19 cellular contexts compared by ENCODE assay signal in the genomic region with DNA sequence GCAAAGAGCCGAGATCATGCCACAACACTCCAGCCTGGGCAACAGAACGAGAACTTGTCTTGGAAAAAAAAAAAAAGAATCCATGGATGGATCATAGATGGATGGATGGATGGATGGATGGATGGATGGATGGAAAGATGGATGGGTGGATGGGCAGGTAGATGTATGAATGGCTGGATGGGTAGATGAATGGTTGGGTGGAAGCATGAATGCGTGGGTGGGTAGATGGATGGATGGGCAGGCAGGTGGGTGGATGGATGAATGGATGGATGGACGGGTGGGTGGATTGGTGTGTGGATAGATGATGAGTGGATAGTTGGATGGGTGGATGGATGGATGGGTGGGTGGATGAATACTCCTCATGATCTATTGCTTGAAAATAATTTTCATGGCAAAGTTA. TPM values are rescaled to one million over a fixed set of nuclear protein-coding genes. Genes with fewer than 3 reads are reported as not detected.
DNase-seq lines count a peak whose midpoint lies in the region; ATAC-seq, FAIRE-seq and TF ChIP-seq lines count a peak whose summit lies in the region.
"Had no signal": no experiment of that assay in that cellular context is flagged by ENCODE, and none has a peak within 500 bp of the region (broad histone marks: within the 10 kb centered on the region; RNA-seq: fewer than 3 reads in every experiment).

No MANE protein-coding gene starts in this region.

- H3K27me3 ChIP-seq in heart left ventricle (peaks cover 0 to 21% (median 0%) of the 10 kb centered on the region in 9 donors), esophagus muscularis mucosa (no peaks in the 10 kb centered on the region), ovary (no peaks in the 10 kb centered on the region), Peyer's patch (no peaks in the 10 kb centered on the region), GM23338 (ENCODE audit: insufficient read depth) (peaks cover 4% of the 10 kb centered on the region; the same call in 1 of the 2 replicates)

- TF ChIP-seq EP300 in esophagus muscularis mucosa (IDR thresholded peaks at IDR 0.05) = no peak
- TF ChIP-seq EP300 in ovary (IDR thresholded peaks at IDR 0.05) = no peak

- H3K4me1 Mint-ChIP-seq in T-helper 17 cell (peaks cover 12% of the 10 kb centered on the region), GM23338 (peaks cover 28% of the 10 kb centered on the region)

- no peak for DNase-seq in heart left ventricle
- no peak for DNase-seq in left ventricle myocardium superior
- DNase-seq in esophagus muscularis mucosa (ENCODE audit: extremely low spot score) = no peak
- no peak for DNase-seq in ovary
- DNase-seq in urothelium cell line (ENCODE audit: low spot score) = no peak
- DNase-seq in Peyer's patch = no peak
- DNase-seq in T-helper 17 cell = no peak
- DNase-seq in GM23338 (ENCODE audit: low spot score) = no peak
- DNase-seq: activated CD4-positive, alpha-beta T cell treated with anti-CD3 and anti-CD28 coated beads for 1 hour; activated gamma-delta T cell treated with Interleukin-2 at 50 U/mL for 16 hours; amygdala; KG1; NCI-H1092; NCI-H748 treated with DMSO at 0.1 percent for 48 hours; SK-N-SH; stimulated activated CD4-positive, alpha-beta T cell treated with anti-CD3 and anti-CD28 coated beads, Interleukin-4, amount 100 ng/mL, for 24 hours; T1000 had no signal

- no peak for TF ChIP-seq POLR2A in heart left ventricle (IDR thresholded peaks at IDR 0.05)
- no peak for TF ChIP-seq POLR2A in esophagus muscularis mucosa (IDR thresholded peaks at IDR 0.05; ENCODE audit: low read depth)
- no peak for TF ChIP-seq POLR2A in ovary (IDR thresholded peaks at IDR 0.05)
- no peak for TF ChIP-seq POLR2A in Peyer's patch (IDR thresholded peaks at IDR 0.05)

- intact Hi-C loops in heart left ventricle (cut with DNase I) (loop anchor here in 4 of 10 donors (5.0 kb wide), 1 partner anchor 33 kb away; no protein-coding TSS in a partner anchor), left ventricle myocardium superior (cut with micrococcal nuclease) (loop anchor here (5.0 kb wide), 1 partner anchor 63 kb away; no protein-coding TSS in a partner anchor), esophagus muscularis mucosa (cut with DNase I) (loop anchor here (5.0 kb wide), 1 partner anchor 48 kb away; no protein-coding TSS in a partner anchor), ovary (cut with DNase I) (loop anchor here (5.0 to 10.0 kb wide), 4 partner anchors 33 to 71 kb away; no protein-coding TSS in a partner anchor)

- peaks cover 84% of the 10 kb centered on the region for H3K27me3 Mint-ChIP-seq in T-helper 17 cell
- H3K27me3 Mint-ChIP-seq in GM23338 (ENCODE audit: insufficient read depth, low read depth, poor library complexity) = peaks cover 7% of the 10 kb centered on the region

- no peak overlapping the region for H3K4me2 ChIP-seq in GM23338

- H3K4me3 Mint-ChIP-seq in T-helper 17 cell (no peak overlapping the region), GM23338 (no peak overlapping the region)
- H3K4me3 Mint-ChIP-seq: dendritic cell treated with granulocyte-macrophage colony-stimulating factor and Interleukin-4, amounts not matched to agents 40 ng/mL and 50 ng/mL, for 4 days had no signal

- H3K9me3 Mint-ChIP-seq in GM23338 = no peaks in the 10 kb centered on the region
- H3K9me3 Mint-ChIP-seq: dendritic cell treated with granulocyte-macrophage colony-stimulating factor and Interleukin-4, amounts not matched to agents 40 ng/mL and 50 ng/mL, for 4 days had no signal

- peaks cover 0 to 45% (median 28%) of the 10 kb centered on the region in 12 donors for H3K4me1 ChIP-seq in heart left ventricle
- peaks cover 30 to 67% (median 54%) of the 10 kb centered on the region in 4 donors for H3K4me1 ChIP-seq in esophagus muscularis mucosa
- peaks cover 2% of the 10 kb centered on the region for H3K4me1 ChIP-seq in ovary (ENCODE audit: insufficient read depth)
- H3K4me1 ChIP-seq in Peyer's patch = peaks cover 0 to 17% (median 2%) of the 10 kb centered on the region in 4 donors
- peaks cover 17% of the 10 kb centered on the region; the same call in 1 of the 2 replicates for H3K4me1 ChIP-seq in GM23338 (ENCODE audit: insufficient read depth)

- H3K36me3 ChIP-seq in heart left ventricle = peaks cover 0 to 2% (median 0%) of the 10 kb centered on the region in 9 donors
- no peaks in the 10 kb centered on the region for H3K36me3 ChIP-seq in esophagus muscularis mucosa
- H3K36me3 ChIP-seq in ovary = no peaks in the 10 kb centered on the region
- H3K36me3 ChIP-seq in Peyer's patch = no peaks in the 10 kb centered on the region
- no peaks in the 10 kb centered on the region for H3K36me3 ChIP-seq in GM23338 (ENCODE audit: insufficient read depth)

- ATAC-seq in heart left ventricle = no peak
- no peak for ATAC-seq in left ventricle myocardium superior
- no peak for ATAC-seq in T-helper 17 cell
- no peak for ATAC-seq in GM23338

- H3K27ac ChIP-seq in heart left ventricle (peak overlapping the region in 11 of 12 donors; percentile 72 to 97 (median 89)), esophagus muscularis mucosa (replicated peaks in 1 of 4) (peak overlapping the region; percentile 90 to 98 (median 96)), ovary (no peak overlapping the region), Peyer's patch (peak overlapping the region in 2 of 4 donors; percentile 26 to 86), GM23338 (ENCODE audit: low read depth) (no peak overlapping the region)

- TF ChIP-seq CTCF in heart left ventricle (IDR thresholded peaks at IDR 0.05) = no peak
- TF ChIP-seq CTCF in esophagus muscularis mucosa (IDR thresholded peaks at IDR 0.05) = no peak
- no peak for TF ChIP-seq CTCF in ovary (IDR thresholded peaks at IDR 0.05)
- no peak for TF ChIP-seq CTCF in Peyer's patch (IDR thresholded peaks at IDR 0.05)
- no peak for TF ChIP-seq CTCF in GM23338 (conservative IDR thresholded peaks at IDR 0.05; ENCODE audit: low read depth in 2 of 2)

- H3K4me3 ChIP-seq in heart left ventricle (peak overlapping the region; percentile 46 to 87 (median 65)), esophagus muscularis mucosa (peak overlapping the region; percentile 58 to 80 (median 72)), ovary (peak overlapping the region; percentile 44), Peyer's patch (peak overlapping the region in 1 of 4 donors; percentile 54), GM23338 (no peak overlapping the region)

- no peaks in the 10 kb centered on the region for H3F3A ChIP-seq in GM23338 (replicated peaks; ENCODE audit: low read depth)

- H4K20me1 ChIP-seq in GM23338 (replicated peaks; ENCODE audit: insufficient read depth) = no peaks in the 10 kb centered on the region

- H3K27ac Mint-ChIP-seq in T-helper 17 cell (no peak overlapping the region), GM23338 (no peak overlapping the region)
- H3K27ac Mint-ChIP-seq: dendritic cell treated with granulocyte-macrophage colony-stimulating factor and Interleukin-4, amounts not matched to agents 40 ng/mL and 50 ng/mL, for 4 days had no signal

- H3K36me3 Mint-ChIP-seq in T-helper 17 cell (ENCODE audit: low read depth) (peaks cover 16% of the 10 kb centered on the region), GM23338 (ENCODE audit: low read depth) (no peaks in the 10 kb centered on the region)

- 54 to 63% (median 62%) methylated on average over 4 of the region's 4 CpGs for WGBS in heart left ventricle, 4 donors
- 60% methylated on average over 4 of the region's 4 CpGs for WGBS in esophagus muscularis mucosa
- 84 to 95% (median 90%) methylated on average over 4 of the region's 4 CpGs for WGBS in ovary, 3 donors

- FAIRE-seq in urothelium cell line (lab: Jason Lieb, UNC) = peak; percentile 70
- FAIRE-seq: H1 had no signal

- H3K9me2 ChIP-seq in GM23338 (ENCODE audit: insufficient read depth) = no peaks in the 10 kb centered on the region
- H3K9me2 ChIP-seq: SK-N-SH had no signal

- H3K79me2 ChIP-seq in GM23338 (replicated peaks; ENCODE audit: insufficient read depth) = no peaks in the 10 kb centered on the region

- H2AFZ ChIP-seq in GM23338 = no peak overlapping the region

- H3K9me3 ChIP-seq in heart left ventricle = no peaks in the 10 kb centered on the region
- H3K9me3 ChIP-seq in esophagus muscularis mucosa = no peaks in the 10 kb centered on the region
- H3K9me3 ChIP-seq in ovary = no peaks in the 10 kb centered on the region
- H3K9me3 ChIP-seq in Peyer's patch = no peaks in the 10 kb centered on the region
- H3K9me3 ChIP-seq in T-helper 17 cell (ENCODE audit: control insufficient read depth, low read length, poor library complexity, severe bottlenecking) = no peaks in the 10 kb centered on the region
- H3K9me3 ChIP-seq: SK-N-SH had no signal

TF ChIP-seq in GM23338, 12 proteins besides CTCF, POLR2A, EP300 and RAD21 (continues in another document):
- TF ChIP-seq CREB1 (CRISPR knock-in tag; IDR thresholded peaks at IDR 0.05; ENCODE audit: low read depth) (no peak), POLR2AphosphoS5 (IDR thresholded peaks at IDR 0.05; ENCODE audit: low read depth) (no peak), ZNF114 (CRISPR knock-in tag; IDR thresholded peaks at IDR 0.05) (no peak), EZH2phosphoT487 (IDR thresholded peaks at IDR 0.05; ENCODE audit: unreplicated experiment) (no peak), ZNF331 (CRISPR knock-in tag; IDR thresholded peaks at IDR 0.05; ENCODE audit: low read depth) (no peak), NANOG (IDR thresholded peaks at IDR 0.05; ENCODE audit: borderline replicate concordance) (no peak), EZH2 (IDR thresholded peaks at IDR 0.05; ENCODE audit: low read depth, unreplicated experiment) (no peak)

RNA-seq across cellular contexts. Expression of a gene that starts 1.4 kb away (rescaled TPM):
- total RNA-seq in heart left ventricle (100 to 1,000 TPM in 8 of 9 donors, 10 to 100 TPM in 1; 99.5 to 219 (median 166) TPM), left ventricle myocardium superior (182 TPM), esophagus muscularis mucosa (100 to 1,000 TPM; 187 to 441 (median 295) TPM), ovary (10 to 100 TPM in 1 of 7 donors, 1 to 10 TPM in 5, under 1 TPM in 1; 0.48 to 27.4 (median 3.0) TPM), Peyer's patch (1 to 10 TPM; 1.2 to 8.0 (median 4.2) TPM), T-helper 17 cell (not detected)
- polyA plus RNA-seq in heart left ventricle (100 to 1,000 TPM; 129 to 144 TPM), ovary (1 to 10 TPM; 2.9 to 7.5 TPM), GM23338 (2016; fragmentation: Nextera tagmentation; extraction: Ambion mirVana) (0.16 and 0.43 TPM in 2 replicates)
- 0.78 and 1.1 TPM in 2 replicates for total RNA-seq in GM23338 (2014; rRNA removed; shearing (Covaris generic))

RNA-seq across cellular contexts. Expression of a gene that starts 25.0 kb away (rescaled TPM):
- total RNA-seq in heart left ventricle (10 to 100 TPM; 20.6 to 39.0 (median 34.1) TPM), left ventricle myocardium superior (35.2 TPM), esophagus muscularis mucosa (10 to 100 TPM; 45.2 to 94.4 (median 71.0) TPM), ovary (10 to 100 TPM; 27.7 to 40.1 (median 37.2) TPM), Peyer's patch (10 to 100 TPM; 37.6 to 55.3 (median 38.2) TPM), T-helper 17 cell (100 to 1,000 TPM in 1 of 2 donors, 10 to 100 TPM in 1; 88.5 to 103 TPM)
- polyA plus RNA-seq in heart left ventricle (10 to 100 TPM; 11.9 to 35.6 TPM), ovary (10 to 100 TPM; 39.6 to 55.3 TPM), GM23338 (2016; fragmentation: Nextera tagmentation; extraction: Ambion mirVana) (22.1 and 25.2 TPM in 2 replicates)
- 31.1 and 32.4 TPM in 2 replicates for total RNA-seq in GM23338 (2014; rRNA removed; shearing (Covaris generic))

Comparison
In these comparisons a context has a peak if more than half of its experiments do, and no peak if none do; other contexts are left out.
1. H3K27ac ChIP-seq: peak in heart left ventricle (11 of 12) and esophagus muscularis mucosa (4 of 4); none in ovary (0 of 2) and GM23338 (single experiment).